In genomic region chr18:38587571-38587970, GRCh38 we compare ENCODE assay signal across 9 cellular contexts.
"Had no signal": no experiment of that assay in that cellular context is flagged by ENCODE, and none has a peak within 500 bp of the region (broad histone marks: within the 10 kb centered on the region; RNA-seq: fewer than 3 reads in every experiment).

No MANE protein-coding gene starts in this region.

- H3K4me2 ChIP-seq: GM23338 had no signal

- H3K4me1 ChIP-seq: HAP-1 had no signal

- H3K4me1 Mint-ChIP-seq: GM23338 had no signal

- H3K4me3 ChIP-seq: GM23248, GM23338, HAP-1 had no signal

- H3K27ac ChIP-seq: GM23248 had no signal

- H2AFZ ChIP-seq: GM23248, GM23338 had no signal

- ATAC-seq: GM23338, HCT116 had no signal

- H3K27ac Mint-ChIP-seq: GM23338, HFFc6 had no signal

- H3K36me3 ChIP-seq: HAP-1 had no signal

- H3K4me3 Mint-ChIP-seq: GM23338, H9, HFFc6 had no signal

- H3K9me3 ChIP-seq: HAP-1 had no signal

- H3K9me3 Mint-ChIP-seq: GM23338, H9 had no signal

- H3K9ac ChIP-seq: GM23248 had no signal

- DNase-seq: GM23248, GOT3, H7, H9, HCEC 1CT, HFFc6 had no signal
